In genomic region chr19:14204219-14204618, GRCh38 we compare ENCODE assay signal across 8 cellular contexts. TPM values are rescaled to one million over a fixed set of nuclear protein-coding genes. Genes with fewer than 3 reads are reported as not detected.
DNase-seq lines count a peak whose midpoint lies in the region; ATAC-seq, FAIRE-seq and TF ChIP-seq lines count a peak whose summit lies in the region.
"Not testable (repeated sequence)": the region's sequence is repeated elsewhere in the genome, so short reads cannot be mapped to it uniquely, and the experiment has no call there.

No MANE protein-coding gene starts in this region.

- H2BK12ac ChIP-seq in H1 (ENCODE audit: low read depth, low read length): not testable (repeated sequence)

- TF ChIP-seq RAD21 in H1 (IDR thresholded peaks at IDR 0.05 in 1 of 2, conservative IDR thresholded peaks at IDR 0.05 in 1 of 2; ENCODE audit: low read depth in 2 of 2, low read length in 2 of 2): not testable (repeated sequence)

- H3K79me1 ChIP-seq in H1 (ENCODE audit: low read depth, low read length): not testable (repeated sequence)

- H2BK20ac ChIP-seq in H1 (ENCODE audit: low read length): not testable (repeated sequence)

- not testable (repeated sequence) for H3K14ac ChIP-seq in H1 (ENCODE audit: insufficient read length)

- intact Hi-C loops in Caco-2 (cut with micrococcal nuclease; ENCODE audit: unreplicated experiment): not testable (repeated sequence)

- H4K8ac ChIP-seq in H1 (ENCODE audit: extremely low read depth, insufficient read depth, low read length): not testable (repeated sequence)

- H2AK5ac ChIP-seq in H1 (ENCODE audit: low read depth, low read length): not testable (repeated sequence)

- TF ChIP-seq POLR2A in H1 (IDR thresholded peaks at IDR 0.05; ENCODE audit: control extremely low read depth in 1 of 2, low read depth in 2 of 2, low read length in 2 of 2): not testable (repeated sequence)

- H2BK15ac ChIP-seq in H1 (ENCODE audit: low read length): not testable (repeated sequence)

- H3K9ac ChIP-seq in H1 (replicated peaks in 1 of 4; ENCODE audit: extremely low read depth in 1 of 4, low read depth in 3 of 4, low read length in 3 of 4): not testable (repeated sequence)
- peak overlapping the region; percentile 78 for H3K9ac ChIP-seq in iPS-20b (ENCODE audit: low read depth, low read length)

- H3K27me3 Mint-ChIP-seq in Caco-2 (ENCODE audit: insufficient read depth, unreplicated experiment): not testable (repeated sequence)
- peaks cover 35% of the 10 kb centered on the region for H3K27me3 Mint-ChIP-seq in activated CD4-positive, alpha-beta T cell treated with anti-CD3 and anti-CD28 coated beads, Interleukin-2, amount 10 ng/mL, durations not matched to agents 7 days and 5 days
- peaks cover 31% of the 10 kb centered on the region for H3K27me3 Mint-ChIP-seq in neural crest cell (ENCODE audit: low read depth)
- peaks cover 34% of the 10 kb centered on the region for H3K27me3 Mint-ChIP-seq in stimulated activated naive CD8-positive, alpha-beta T cell treated with anti-CD3 and anti-CD28 coated beads, Interleukin-15, amount 100 ng/mL, for 72 hours

- WGBS in H1 (ENCODE audit: extremely low coverage in 1 of 2, insufficient coverage in 1 of 2, insufficient read length in 1 of 2, insufficient replicate concordance in 2 of 2, low coverage in 1 of 2, low lambda C conversion rate in 2 of 2, missing lambda C conversion rate in 1 of 2), 2 experiments: 59% methylated on average over 7 of the region's 7 CpGs; no CpG with 5 or more reads in 1 of the 2 experiments

- not testable (repeated sequence) for H3K18ac ChIP-seq in H1 (ENCODE audit: extremely low read depth, low read length)

- peak overlapping the region; percentile 58; the same call in 1 of the 2 replicates for H3K27ac ChIP-seq in H1 (ENCODE audit: low read depth, low read length)
- not testable (repeated sequence) for H3K27ac ChIP-seq in iPS-20b (ENCODE audit: low read length)

- H3K4me3 Mint-ChIP-seq in Caco-2 (ENCODE audit: unreplicated experiment) (peak overlapping the region; percentile 58), neural crest cell (peak overlapping the region; percentile 90)
- H3K4me3 Mint-ChIP-seq in activated CD4-positive, alpha-beta T cell treated with anti-CD3 and anti-CD28 coated beads, Interleukin-2, amount 10 ng/mL, durations not matched to agents 7 days and 5 days: peak overlapping the region; percentile 73
- peak overlapping the region; percentile 73 to 74 for H3K4me3 Mint-ChIP-seq in stimulated activated naive CD8-positive, alpha-beta T cell treated with anti-CD3 and anti-CD28 coated beads, Interleukin-15, amount 100 ng/mL, for 72 hours

- not testable (repeated sequence) for H2BK120ac ChIP-seq in H1 (replicated peaks; ENCODE audit: low read depth, low read length)

- TF ChIP-seq EP300 in H1 (IDR thresholded peaks at IDR 0.05; ENCODE audit: borderline replicate concordance in 1 of 2, low read depth in 2 of 2, low read length in 2 of 2): not testable (repeated sequence)

- not testable (repeated sequence) for H3K4me1 Mint-ChIP-seq in Caco-2 (ENCODE audit: low read depth, unreplicated experiment)
- peaks cover 27% of the 10 kb centered on the region for H3K4me1 Mint-ChIP-seq in activated CD4-positive, alpha-beta T cell treated with anti-CD3 and anti-CD28 coated beads, Interleukin-2, amount 10 ng/mL, durations not matched to agents 7 days and 5 days
- peaks cover 16% of the 10 kb centered on the region for H3K4me1 Mint-ChIP-seq in neural crest cell
- H3K4me1 Mint-ChIP-seq in stimulated activated naive CD8-positive, alpha-beta T cell treated with anti-CD3 and anti-CD28 coated beads, Interleukin-15, amount 100 ng/mL, for 72 hours: peaks cover 47% of the 10 kb centered on the region

- H3K36me3 Mint-ChIP-seq in Caco-2 (ENCODE audit: insufficient read depth, unreplicated experiment); activated CD4-positive, alpha-beta T cell treated with anti-CD3 and anti-CD28 coated beads, Interleukin-2, amount 10 ng/mL, durations not matched to agents 7 days and 5 days (ENCODE audit: low read depth); activated naive CD4-positive, alpha-beta T cell treated with anti-CD3 and anti-CD28 coated beads, Interleukin-2, amount 50 U/mL, for 72 hours; neural crest cell (ENCODE audit: low read depth): not testable (repeated sequence)

- H3K27me3 ChIP-seq in Caco-2 (replicated peaks; ENCODE audit: control insufficient read depth, insufficient read depth, low read length); H1 (replicated peaks in 1 of 4; ENCODE audit: control insufficient read depth in 3 of 4, extremely low read depth in 1 of 4, insufficient read depth in 3 of 4, low read length in 3 of 4); iPS-20b (ENCODE audit: insufficient read depth, low read length): not testable (repeated sequence)

- DNase-seq in Caco-2; LNCaP clone FGC (ENCODE audit: low read depth); activated CD4-positive, alpha-beta T cell treated with anti-CD3 and anti-CD28 coated beads, Interleukin-2, amount 10 ng/mL, durations not matched to agents 7 days and 5 days; activated naive CD4-positive, alpha-beta T cell treated with anti-CD3 and anti-CD28 coated beads, Interleukin-2, amount 50 U/mL, for 72 hours (ENCODE audit: low spot score in 2 of 2); H1 (ENCODE audit: low read depth in 1 of 2, low spot score in 2 of 2); neural crest cell (ENCODE audit: low read depth, low spot score); stimulated activated naive CD8-positive, alpha-beta T cell treated with anti-CD3 and anti-CD28 coated beads, Interleukin-15, amount 100 ng/mL, for 72 hours: not testable (repeated sequence)

- H3K23ac ChIP-seq in H1 (ENCODE audit: insufficient read length): not testable (repeated sequence)

- H3K56ac ChIP-seq in H1 (replicated peaks; ENCODE audit: insufficient read length, low read depth, low read length): not testable (repeated sequence)

- ATAC-seq in activated naive CD4-positive, alpha-beta T cell treated with anti-CD3 and anti-CD28 coated beads, Interleukin-2, amount 50 U/mL, for 72 hours; stimulated activated naive CD8-positive, alpha-beta T cell treated with anti-CD3 and anti-CD28 coated beads, Interleukin-15, amount 100 ng/mL, for 72 hours: not testable (repeated sequence)

- CTCF ChIA-PET in Caco-2 (lab: Charles Lee): not testable (repeated sequence)
- CTCF ChIA-PET in activated CD4-positive, alpha-beta T cell treated with anti-CD3 and anti-CD28 coated beads, Interleukin-2, amount 10 ng/mL, durations not matched to agents 7 days and 5 days (lab: Charles Lee): interaction anchor here (1.0 to 1.4 kb wide), 2 partner anchors 68 to 144 kb away, joined by 3 read pairs; partner anchors contain the start of gene ASF1B
- CTCF ChIA-PET in H1 (lab: Charles Lee; ENCODE audit: partially characterized antibody): interaction anchor here (0.6 to 13.2 kb wide), 3 partner anchors 31 to 146 kb away, joined by 3 to 171 read pairs (median 3); no protein-coding TSS in a partner anchor

- H3K4me3 ChIP-seq in Caco-2 (ENCODE audit: low read depth, low read length): not testable (repeated sequence)
- H3K4me3 ChIP-seq in LNCaP clone FGC (ENCODE audit: low read depth, low read length): peak overlapping the region; percentile 70
- H3K4me3 ChIP-seq in H1 (ENCODE audit: extremely low read depth in 1 of 4, insufficient read depth in 2 of 4, low read depth in 3 of 4, low read length in 4 of 4): peak overlapping the region; percentile 64 to 84 (median 72)
- peak overlapping the region; percentile 88 for H3K4me3 ChIP-seq in iPS-20b (ENCODE audit: low read length)

- not testable (repeated sequence) for TF ChIP-seq CTCF in Caco-2 (IDR thresholded peaks at IDR 0.05; ENCODE audit: insufficient read depth in 1 of 2, low read depth in 1 of 2, low read length in 1 of 2, severe bottlenecking in 1 of 2, unreplicated experiment in 1 of 2); LNCaP clone FGC (IDR thresholded peaks at IDR 0.05; ENCODE audit: control insufficient read depth, extremely low read depth, insufficient read depth); H1 (IDR thresholded peaks at IDR 0.05; ENCODE audit: control extremely low read depth in 1 of 3, insufficient read depth in 1 of 3, low read depth in 1 of 3, low read length in 3 of 3); neural crest cell (conservative IDR thresholded peaks at IDR 0.05)

- not testable (repeated sequence) for BruUV-seq in Caco-2 (replicated peaks; lab: Mats Ljungman, UMichigan)

- H3K79me2 ChIP-seq in H1 (ENCODE audit: control insufficient read depth in 1 of 2, insufficient read depth in 2 of 2, low read length in 2 of 2): peaks cover 31 to 64% of the 10 kb centered on the region in 2 experiments

- not testable (repeated sequence) for H3K9me3 ChIP-seq in Caco-2; H1 (ENCODE audit: insufficient read depth in 2 of 2, low read depth in 1 of 2, low read length in 1 of 2); iPS-20b (ENCODE audit: insufficient read depth, low read depth, low read length)

- not testable (repeated sequence) for H3K4ac ChIP-seq in H1 (replicated peaks; ENCODE audit: insufficient read length, low read depth, low read length)

- not testable (repeated sequence) for H3K36me3 ChIP-seq in Caco-2 (ENCODE audit: control insufficient read depth, insufficient read depth, low read length); H1 (ENCODE audit: control insufficient read depth in 2 of 4, insufficient read depth in 4 of 4, low read length in 3 of 4); iPS-20b (ENCODE audit: insufficient read depth, low read depth, low read length)

- not testable (repeated sequence) for H3K9me3 Mint-ChIP-seq in Caco-2 (ENCODE audit: unreplicated experiment); activated CD4-positive, alpha-beta T cell treated with anti-CD3 and anti-CD28 coated beads, Interleukin-2, amount 10 ng/mL, durations not matched to agents 7 days and 5 days; activated naive CD4-positive, alpha-beta T cell treated with anti-CD3 and anti-CD28 coated beads, Interleukin-2, amount 50 U/mL, for 72 hours; neural crest cell; stimulated activated naive CD8-positive, alpha-beta T cell treated with anti-CD3 and anti-CD28 coated beads, Interleukin-15, amount 100 ng/mL, for 72 hours

- peak overlapping the region; percentile 63; the same call in 1 of the 2 replicates for H2BK5ac ChIP-seq in H1 (ENCODE audit: low read depth, low read length)

- H3K27ac Mint-ChIP-seq in Caco-2 (ENCODE audit: unreplicated experiment); neural crest cell (ENCODE audit: unreplicated experiment); stimulated activated naive CD8-positive, alpha-beta T cell treated with anti-CD3 and anti-CD28 coated beads, Interleukin-15, amount 100 ng/mL, for 72 hours: not testable (repeated sequence)
- H3K27ac Mint-ChIP-seq in activated CD4-positive, alpha-beta T cell treated with anti-CD3 and anti-CD28 coated beads, Interleukin-2, amount 10 ng/mL, durations not matched to agents 7 days and 5 days: peak overlapping the region; percentile 54
- peak overlapping the region; percentile 75 to 92 for H3K27ac Mint-ChIP-seq in activated naive CD4-positive, alpha-beta T cell treated with anti-CD3 and anti-CD28 coated beads, Interleukin-2, amount 50 U/mL, for 72 hours

- FAIRE-seq in H1 (lab: Jason Lieb, UNC): not testable (repeated sequence)

- H3K4me2 ChIP-seq in H1 (ENCODE audit: insufficient read depth in 1 of 2, low read depth in 2 of 2, low read length in 2 of 2): peak overlapping the region; percentile 82 to 89

- peak overlapping the region; percentile 86 for H4K5ac ChIP-seq in H1 (ENCODE audit: insufficient read length, low read depth, low read length)

- not testable (repeated sequence) for H4K91ac ChIP-seq in H1 (replicated peaks; ENCODE audit: insufficient read length, low read length)

- POLR2A ChIA-PET in Caco-2 (lab: Charles Lee); activated CD4-positive, alpha-beta T cell treated with anti-CD3 and anti-CD28 coated beads, Interleukin-2, amount 10 ng/mL, durations not matched to agents 7 days and 5 days (lab: Charles Lee): not testable (repeated sequence)
- POLR2A ChIA-PET in H1 (lab: Charles Lee; ENCODE audit: partially characterized antibody): interaction anchor here (0.7 kb wide), 2 partner anchors 44 to 207 kb away, joined by 3 to 4 read pairs; no protein-coding TSS in a partner anchor

- H2AFZ ChIP-seq in H1 (ENCODE audit: low read length): not testable (repeated sequence)

- not testable (repeated sequence) for H4K20me1 ChIP-seq in H1 (replicated peaks in 1 of 2; ENCODE audit: control insufficient read depth in 1 of 2, insufficient read depth in 2 of 2, low read length in 2 of 2)

- not testable (repeated sequence) for H3K23me2 ChIP-seq in H1 (ENCODE audit: low read depth, low read length)

- H3K4me1 ChIP-seq in Caco-2; iPS-20b (ENCODE audit: insufficient read depth, low read length): not testable (repeated sequence)
- peaks cover 0 to 25% (median 15%) of the 10 kb centered on the region in 4 experiments; a peak in 6 of 7 replicates for H3K4me1 ChIP-seq in H1 (replicated peaks in 1 of 4; ENCODE audit: control insufficient read depth in 3 of 4, insufficient read depth in 4 of 4, low read length in 3 of 4)

RNA-seq across cellular contexts. Expression of gene ADGRL1, which starts 1.8 kb away (rescaled TPM):
- total RNA-seq in Caco-2 (2022) (16.9 and 17.6 TPM in 2 replicates), neural crest cell (34.6 and 38.5 TPM in 2 replicates)
- total RNA-seq in activated CD4-positive, alpha-beta T cell treated with anti-CD3 and anti-CD28 coated beads, Interleukin-2, amount 10 ng/mL, durations not matched to agents 7 days and 5 days: 10 to 100 TPM; 12.5 to 14.0 TPM
- total RNA-seq in activated naive CD4-positive, alpha-beta T cell treated with anti-CD3 and anti-CD28 coated beads, Interleukin-2, amount 50 U/mL, for 72 hours: 10 to 100 TPM in 1 of 2 donors, 1 to 10 TPM in 1; 9.2 to 25.7 TPM
- 112 and 119 TPM in 2 replicates for total RNA-seq in H1 (2021; fragmentation: NEBNext Ultra II Directional; extraction: Animal tissue kit (Norgen Biotek cat#: 25700))
- 95.6 and 158 TPM in 2 replicates for polyA plus RNA-seq in H1 (2011; rRNA removed)
- polyA plus RNA-seq in H1 (2011; cell fraction: cytosol; rRNA removed): 70.7 TPM
- 342 TPM for polyA plus RNA-seq in H1 (2011; cell fraction: nucleus; rRNA removed)
- 42.7 to 97.4 TPM (median 91.9 TPM) in 4 replicates for polyA plus RNA-seq in H1 (2012, experiment 1 of 2)
- 55.8 TPM for polyA plus RNA-seq in H1 (2012, experiment 2 of 2)
- polyA plus RNA-seq in H1 (2013, experiment 1 of 2): 81.7 TPM
- polyA plus RNA-seq in H1 (2013, experiment 2 of 2): 76.2 TPM
- polyA minus RNA-seq in H1 (2011; rRNA and poly(A)+ RNA removed): 102 and 137 TPM in 2 replicates
- polyA minus RNA-seq in H1 (2011; cell fraction: cytosol; rRNA and poly(A)+ RNA removed): 97.0 TPM
- polyA minus RNA-seq in H1 (2011; cell fraction: nucleus; rRNA and poly(A)+ RNA removed): 130 TPM
